In genomic region chr1:84509029-84509428, GRCh38 we compare ENCODE assay signal across 38 cellular contexts. TPM values are rescaled to one million over a fixed set of nuclear protein-coding genes. Genes with fewer than 3 reads are reported as not detected.
DNase-seq lines count a peak whose midpoint lies in the region; ATAC-seq, FAIRE-seq and TF ChIP-seq lines count a peak whose summit lies in the region.
"Had no signal": no experiment of that assay in that cellular context is flagged by ENCODE, and none has a peak within 500 bp of the region (broad histone marks: within the 10 kb centered on the region; RNA-seq: fewer than 3 reads in every experiment).

No MANE protein-coding gene starts in this region.

- H3K27ac ChIP-seq in HEK293 (ENCODE audit: extremely low read depth, low read depth, low read length): no peak overlapping the region
- H3K27ac ChIP-seq in K562 (ENCODE audit: extremely low read depth, low read depth, low read length): no peak overlapping the region
- H3K27ac ChIP-seq: 22Rv1, A549, BLaER1, C4-2B had no signal

- BruUV-seq in K562 (replicated peaks; lab: Mats Ljungman, UMichigan): no TSS peak

- no peaks in the 10 kb centered on the region for H3K4me1 ChIP-seq in HEK293 (ENCODE audit: control insufficient read depth, insufficient read depth, low read length)
- H3K4me1 ChIP-seq in K562 (replicated peaks in 1 of 2; ENCODE audit: control insufficient read depth in 2 of 2, insufficient read depth in 2 of 2, low read length in 2 of 2): peaks cover 4% of the 10 kb centered on the region in 2 experiments; a peak in 3 of 5 replicates
- H3K4me1 ChIP-seq: BE2C had no signal

- no peak overlapping the region for H3K27ac Mint-ChIP-seq in neural crest cell (ENCODE audit: unreplicated experiment)
- H3K27ac Mint-ChIP-seq: B cell; CD4-positive, alpha-beta T cell; CD4-positive, CD25-positive, alpha-beta regulatory T cell; CD8-positive, alpha-beta T cell had no signal

- whole genome bisulfite sequencing in K562 (ENCODE audit: insufficient coverage, low coverage, missing lambda C conversion rate): 87% methylated on average over 4 of the region's 4 CpGs

- peaks cover 10% of the 10 kb centered on the region for H3K4me1 Mint-ChIP-seq in neural crest cell

- no peak for DNase-seq in HEK293T (ENCODE audit: extremely low spot score)
- DNase-seq in K562 (ENCODE audit: extremely low read depth in 1 of 4, low spot score in 3 of 4): no peak
- DNase-seq in neural crest cell (ENCODE audit: low read depth, low spot score): no peak
- no peak for DNase-seq in HCEC 1CT
- DNase-seq in GF-D8 (lab: John Stamatoyannopoulos, UW): no peak
- no peak for DNase-seq in stimulated activated CD4-positive, alpha-beta T cell treated with anti-CD3 and anti-CD28 coated beads, Interleukin-2, amount 100 ng/mL, for 24 hours
- DNase-seq: 8988T; ACHN; AML-193; BE2C; C1 segment of cervical spinal cord; Caco-2; Calu3; CD4-positive, alpha-beta memory T cell; CD4-positive, alpha-beta T cell; CD4-positive, CD25-positive, alpha-beta regulatory T cell; CD8-positive, alpha-beta memory T cell; CD8-positive, alpha-beta T cell; COR-L47; DMS 273 treated with DMSO at 0.1 percent for 48 hours; DMS153; DMS53; DMS79; DMS79 treated with DMSO at 0.1 percent for 48 hours; DND-41; EL had no signal

- H3K27me3 Mint-ChIP-seq in neural crest cell (ENCODE audit: low read depth): no peaks in the 10 kb centered on the region
- H3K27me3 Mint-ChIP-seq: B cell; CD4-positive, alpha-beta memory T cell; CD4-positive, alpha-beta T cell; CD8-positive, alpha-beta memory T cell had no signal

- TF ChIP-seq RAD21 in K562 (CRISPR knock-in tag; conservative IDR thresholded peaks at IDR 0.05 in 1 of 2, IDR thresholded peaks at IDR 0.05 in 1 of 2): no peak

- H3K9me3 Mint-ChIP-seq in neural crest cell: peaks cover 10% of the 10 kb centered on the region
- H3K9me3 Mint-ChIP-seq: CD4-positive, alpha-beta T cell had no signal

- TF ChIP-seq CTCF in HEK293 (tag by site-specific recombination; IDR thresholded peaks at IDR 0.05) (no peak), K562 (IDR thresholded peaks at IDR 0.05 in 2 of 3, conservative IDR thresholded peaks at IDR 0.05 in 1 of 3; ENCODE audit: insufficient read depth in 2 of 3, low read depth in 1 of 3, low read length in 3 of 3) (no peak), neural crest cell (conservative IDR thresholded peaks at IDR 0.05) (no peak)

- H3K36me3 Mint-ChIP-seq in neural crest cell (ENCODE audit: low read depth): peaks cover 20% of the 10 kb centered on the region
- H3K36me3 Mint-ChIP-seq: CD4-positive, CD25-positive, alpha-beta regulatory T cell had no signal

- in situ Hi-C loops in K562 (cut with MboI): no loop called here

- no peak overlapping the region for H3K4me3 ChIP-seq in HEK293 (ENCODE audit: low read depth, low read length)
- no peak overlapping the region for H3K4me3 ChIP-seq in K562
- H3K4me3 ChIP-seq: A549; BLaER1; BLaER1 treated with 17β-estradiol and CSF1 and Interleukin-3, amounts not matched to agents 10 nM and 100 nM had no signal

- no peaks in the 10 kb centered on the region for H3K9me1 ChIP-seq in K562 (ENCODE audit: control insufficient read depth, insufficient read depth, low read length)

- no peak overlapping the region for H2AFZ ChIP-seq in K562 (ENCODE audit: low read depth, low read length)

- CTCF ChIA-PET in HEK293 (lab: Yijun Ruan, JAX): no interaction called here
- CTCF ChIA-PET in HEK293T (lab: Yijun Ruan, JAX): interaction anchor here (0.7 kb wide), 1 partner anchor 215 kb away, joined by 3 read pairs; no protein-coding TSS in a partner anchor
- CTCF ChIA-PET in K562 (lab: Yijun Ruan, JAX; ENCODE audit: low intra/inter-chr PET ratio): no interaction called here

- no peak overlapping the region for H3K9ac ChIP-seq in K562 (ENCODE audit: insufficient read depth in 1 of 2, low read depth in 2 of 2, low read length in 2 of 2)
- H3K9ac ChIP-seq: BLaER1; BLaER1 treated with 17β-estradiol and CSF1 and Interleukin-3, amounts not matched to agents 10 nM and 100 nM had no signal

- TF ChIP-seq POLR2A in K562 (conservative IDR thresholded peaks at IDR 0.05): no peak

- ATAC-seq in K562 (no peak), HG03175 (IDR thresholded peaks at IDR 0.05; ENCODE audit: unreplicated experiment) (no peak)
- ATAC-seq: A549; CD8-positive, alpha-beta T cell had no signal

- H4K20me1 ChIP-seq in K562 (replicated peaks; ENCODE audit: control insufficient read depth, insufficient read depth, low read length): peaks cover 9% of the 10 kb centered on the region

- no peak overlapping the region for H3K4me2 ChIP-seq in K562 (ENCODE audit: insufficient read depth, low read length)
- H3K4me2 ChIP-seq: A549, BLaER1 had no signal

- H3K4me3 Mint-ChIP-seq in neural crest cell: peak overlapping the region; percentile 52
- H3K4me3 Mint-ChIP-seq: CD14-positive monocyte; CD8-positive, alpha-beta T cell had no signal

- no peaks in the 10 kb centered on the region for H3K27me3 ChIP-seq in K562 (ENCODE audit: control insufficient read depth in 2 of 2, insufficient read depth in 2 of 2, low read length in 2 of 2)
- H3K27me3 ChIP-seq: BE2C; BLaER1; BLaER1 treated with 17β-estradiol and CSF1 and Interleukin-3, amounts not matched to agents 10 nM and 100 nM had no signal

- intact Hi-C loops in K562 (cut with micrococcal nuclease): loop anchor here (5.0 to 10.0 kb wide), 2 partner anchors 178 to 204 kb away; partner anchors contain the start of gene SAMD13

- FAIRE-seq in K562 (lab: Jason Lieb, UNC): no peak
- FAIRE-seq: A204.1, A549, D721Med had no signal

- TF ChIP-seq EP300 in K562 (IDR thresholded peaks at IDR 0.05; ENCODE audit: low read length): no peak

- H3K36me3 ChIP-seq in HEK293 (ENCODE audit: control insufficient read depth in 2 of 2, insufficient read depth in 1 of 2, low read length in 2 of 2): no peaks in the 10 kb centered on the region
- H3K36me3 ChIP-seq in K562 (ENCODE audit: control insufficient read depth, insufficient read depth, low read length): peaks cover 12% of the 10 kb centered on the region; the same call in 1 of the 3 replicates
- H3K36me3 ChIP-seq: BE2C had no signal

- POLR2A ChIA-PET in HEK293 (lab: Yijun Ruan, JAX): no interaction called here
- POLR2A ChIA-PET in HEK293T (lab: Yijun Ruan, JAX): no interaction called here
- POLR2A ChIA-PET in K562 (lab: Yijun Ruan, JAX): interaction anchor here (0.7 kb wide), 1 partner anchor 72 kb away, joined by 4 read pairs; no protein-coding TSS in a partner anchor

- H3K79me2 ChIP-seq in K562 (ENCODE audit: control insufficient read depth, insufficient read depth, low read length): peaks cover 40% of the 10 kb centered on the region

- no peaks in the 10 kb centered on the region for H3K9me3 ChIP-seq in HEK293 (ENCODE audit: control insufficient read depth, insufficient read depth, low read depth, low read length)
- H3K9me3 ChIP-seq in K562 (replicated peaks; ENCODE audit: control insufficient read depth, insufficient read depth, low read depth, low read length): no peaks in the 10 kb centered on the region; the same call in 1 of the 2 replicates
- H3K9me3 ChIP-seq: BE2C, Caco-2 had no signal

RNA-seq across cellular contexts. Expression of gene GNG5, which starts 2.6 kb away (rescaled TPM):
- 3.8 and 8.6 TPM in 2 replicates for total RNA-seq in K562 (2011; cell fraction: chromatin; rRNA removed; ENCODE audit: low replicate concordance)
- total RNA-seq in K562 (2011; cell fraction: nucleolus; rRNA removed): 9.6 and 10.0 TPM in 2 replicates
- total RNA-seq in K562 (2011; cell fraction: nucleoplasm; rRNA removed): 15.7 and 18.9 TPM in 2 replicates
- total RNA-seq in K562 (2014; rRNA removed) (61.9 and 71.1 TPM in 2 replicates), K562 (2014; rRNA removed; fragmentation: Illumina TruSeq; extraction: Trizol) (114 and 116 TPM in 2 replicates), K562 (2015; rRNA removed; fragmentation: Illumina TruSeq; extraction: Trizol) (150 and 155 TPM in 2 replicates), K562 (2021) (169 and 179 TPM in 2 replicates), neural crest cell (123 and 126 TPM in 2 replicates)
- polyA plus RNA-seq in K562 (2011; rRNA removed) (87.2 and 113 TPM in 2 replicates), K562 (2014; fragmentation: Illumina TruSeq; extraction: Trizol) (243 and 281 TPM in 2 replicates), K562 (2014; fragmentation: Nextera tagmentation; extraction: Ambion mirVana) (100 to 1,000 TPM; 242 to 243 TPM), K562 (2014; rRNA removed) (138 and 179 TPM in 2 replicates)
- 92.3 and 135 TPM in 2 replicates for polyA plus RNA-seq in K562 (2011; cell fraction: cytosol; rRNA removed)
- 80.5 and 81.5 TPM in 2 replicates for polyA plus RNA-seq in K562 (2011; cell fraction: nucleus; rRNA removed)
- polyA plus RNA-seq in K562 (2012): 266 and 318 TPM in 2 replicates
- 35.9 and 39.3 TPM in 2 replicates for polyA minus RNA-seq in K562 (2011; rRNA and poly(A)+ RNA removed)
- 62.1 and 63.1 TPM in 2 replicates for polyA minus RNA-seq in K562 (2011; cell fraction: cytosol; rRNA and poly(A)+ RNA removed)
- 10.8 and 21.3 TPM in 2 replicates for polyA minus RNA-seq in K562 (2011; cell fraction: nucleus; rRNA and poly(A)+ RNA removed)

RNA-seq across cellular contexts. Expression of gene SPATA1, which starts 2.8 kb away (rescaled TPM):
- total RNA-seq in K562 (2011; cell fraction: chromatin; rRNA removed; ENCODE audit: low replicate concordance): 5.5 and 7.1 TPM in 2 replicates
- total RNA-seq in K562 (2011; cell fraction: nucleolus; rRNA removed): 5.7 and 6.8 TPM in 2 replicates
- total RNA-seq in K562 (2011; cell fraction: nucleoplasm; rRNA removed): 11.4 and 15.3 TPM in 2 replicates
- 0.86 TPM in 1 of 2 replicates, not detected in the other for total RNA-seq in K562 (2014; rRNA removed)
- 1.5 and 1.7 TPM in 2 replicates for total RNA-seq in K562 (2014; rRNA removed; fragmentation: Illumina TruSeq; extraction: Trizol)
- total RNA-seq in K562 (2015; rRNA removed; fragmentation: Illumina TruSeq; extraction: Trizol): 1.6 and 1.8 TPM in 2 replicates
- 2.2 and 2.3 TPM in 2 replicates for total RNA-seq in K562 (2021)
- polyA plus RNA-seq in K562 (2011; rRNA removed): 1.4 and 2.9 TPM in 2 replicates
- 0.49 and 0.87 TPM in 2 replicates for polyA plus RNA-seq in K562 (2011; cell fraction: cytosol; rRNA removed)
- 2.5 and 3.7 TPM in 2 replicates for polyA plus RNA-seq in K562 (2011; cell fraction: nucleus; rRNA removed)
- polyA plus RNA-seq in K562 (2012): 2.7 and 5.1 TPM in 2 replicates
- 0.79 TPM in 1 of 2 replicates, not detected in the other for polyA plus RNA-seq in K562 (2014; fragmentation: Illumina TruSeq; extraction: Trizol)
- 1 to 10 TPM; 1.1 TPM for polyA plus RNA-seq in K562 (2014; fragmentation: Nextera tagmentation; extraction: Ambion mirVana)
- polyA plus RNA-seq in K562 (2014; rRNA removed): 0.40 and 1.8 TPM in 2 replicates
- polyA minus RNA-seq in K562 (2011; rRNA and poly(A)+ RNA removed): 1.2 and 3.6 TPM in 2 replicates
- not detected in 2 replicates for polyA minus RNA-seq in K562 (2011; cell fraction: cytosol; rRNA and poly(A)+ RNA removed)
- 5.3 and 6.2 TPM in 2 replicates for polyA minus RNA-seq in K562 (2011; cell fraction: nucleus; rRNA and poly(A)+ RNA removed)
- total RNA-seq in neural crest cell: 1.5 and 2.3 TPM in 2 replicates
- total RNA-seq: A172 had no signal
- polyA plus RNA-seq: CD8-positive, alpha-beta memory T cell had no signal

RNA-seq across cellular contexts. Expression of gene RPF1, which starts 30.0 kb away (rescaled TPM):
- total RNA-seq in K562 (2011; cell fraction: chromatin; rRNA removed; ENCODE audit: low replicate concordance): 12.0 and 17.8 TPM in 2 replicates
- total RNA-seq in K562 (2011; cell fraction: nucleolus; rRNA removed): 9.7 and 10.0 TPM in 2 replicates
- 12.6 and 12.7 TPM in 2 replicates for total RNA-seq in K562 (2011; cell fraction: nucleoplasm; rRNA removed)
- total RNA-seq in K562 (2014; rRNA removed) (101 and 113 TPM in 2 replicates), K562 (2014; rRNA removed; fragmentation: Illumina TruSeq; extraction: Trizol) (90.2 and 101 TPM in 2 replicates), K562 (2015; rRNA removed; fragmentation: Illumina TruSeq; extraction: Trizol) (91.9 and 99.8 TPM in 2 replicates), K562 (2021) (52.4 and 54.8 TPM in 2 replicates), neural crest cell (35.4 and 36.5 TPM in 2 replicates)
- polyA plus RNA-seq in K562 (2011; rRNA removed) (64.8 and 88.8 TPM in 2 replicates), K562 (2014; fragmentation: Illumina TruSeq; extraction: Trizol) (123 and 156 TPM in 2 replicates), K562 (2014; fragmentation: Nextera tagmentation; extraction: Ambion mirVana) (10 to 100 TPM; 68.0 to 84.7 TPM), K562 (2014; rRNA removed) (126 TPM in 2 replicates)
- 16.7 and 30.1 TPM in 2 replicates for polyA plus RNA-seq in K562 (2011; cell fraction: cytosol; rRNA removed)
- 10.0 and 18.1 TPM in 2 replicates for polyA plus RNA-seq in K562 (2011; cell fraction: nucleus; rRNA removed)
- 57.5 and 64.2 TPM in 2 replicates for polyA plus RNA-seq in K562 (2012)
- polyA minus RNA-seq in K562 (2011; rRNA and poly(A)+ RNA removed): 27.9 and 28.8 TPM in 2 replicates
- polyA minus RNA-seq in K562 (2011; cell fraction: cytosol; rRNA and poly(A)+ RNA removed): 7.4 and 14.7 TPM in 2 replicates
- 7.5 and 17.2 TPM in 2 replicates for polyA minus RNA-seq in K562 (2011; cell fraction: nucleus; rRNA and poly(A)+ RNA removed)
